ENCODE assay signal across 1 cellular context in genomic region chr6:36970892-36971842, GRCh38.
TF ChIP-seq lines count a peak whose summit lies in the region.

No MANE protein-coding gene starts in this region.

TF ChIP-seq in HCT116, 20 proteins besides CTCF, POLR2A, EP300 and RAD21:
- TF ChIP-seq ATF3 (IDR thresholded peaks at IDR 0.05), result no peak
